Comparison of ENCODE assay signal across 25 cellular contexts in genomic region chr7:19133891-19134290, GRCh38. TPM values are rescaled to one million over a fixed set of nuclear protein-coding genes. Genes with fewer than 3 reads are reported as not detected.
DNase-seq lines count a peak whose midpoint lies in the region; ATAC-seq and TF ChIP-seq lines count a peak whose summit lies in the region.
"Had no signal": no experiment of that assay in that cellular context is flagged by ENCODE, and none has a peak within 500 bp of the region (broad histone marks: within the 10 kb centered on the region; RNA-seq: fewer than 3 reads in every experiment).

No MANE protein-coding gene starts in this region.

- H3K4me1 ChIP-seq in mesenchymal stem cell (ENCODE audit: control insufficient read depth, insufficient read depth, low read depth, low read length) (no peaks in the 10 kb centered on the region), left ventricle myocardium inferior (no peaks in the 10 kb centered on the region)
- H3K4me1 ChIP-seq: A549, SJCRH30 had no signal

- H2AFZ ChIP-seq in mesenchymal stem cell (ENCODE audit: low read depth, low read length) = no peak overlapping the region
- H2AFZ ChIP-seq: PC-9 had no signal

- no peak overlapping the region for H2BK5ac ChIP-seq in mesenchymal stem cell (ENCODE audit: low read depth, low read length, poor library complexity, severe bottlenecking)

- 85% methylated on average over 3 of the region's 4 CpGs for WGBS in mesenchymal stem cell

- no peak overlapping the region for H3K27ac ChIP-seq in mesenchymal stem cell (ENCODE audit: low read length, poor library complexity, severe bottlenecking)
- H3K27ac ChIP-seq in left ventricle myocardium inferior (replicated peaks) = no peak overlapping the region
- H3K27ac ChIP-seq: A549, PC-9, SJCRH30 had no signal

- no peaks in the 10 kb centered on the region for H3K9me3 ChIP-seq in mesenchymal stem cell (ENCODE audit: control insufficient read depth, low read length)
- H3K9me3 ChIP-seq in left ventricle myocardium inferior (replicated peaks) = no peaks in the 10 kb centered on the region
- H3K9me3 ChIP-seq: A549, MG63, SJCRH30 had no signal

- no peaks in the 10 kb centered on the region for H3K27me3 ChIP-seq in mesenchymal stem cell (ENCODE audit: control insufficient read depth in 1 of 2, insufficient read depth in 1 of 2, low read length in 2 of 2)
- peaks cover 39% of the 10 kb centered on the region for H3K27me3 ChIP-seq in left ventricle myocardium inferior (ENCODE audit: low read depth)
- H3K27me3 ChIP-seq: MG63, SJCRH30 had no signal

- ATAC-seq in GM19455 (IDR thresholded peaks at IDR 0.05; ENCODE audit: unreplicated experiment) = no peak
- ATAC-seq in GM19328 (IDR thresholded peaks at IDR 0.05; ENCODE audit: unreplicated experiment) = no peak
- ATAC-seq: A549, HepG2, K562, Right ventricle myocardium inferior, T-cell had no signal

- intact Hi-C loops in left ventricle myocardium inferior (cut with micrococcal nuclease) = no loop called here

- H3K23ac ChIP-seq in mesenchymal stem cell (ENCODE audit: low read length in 2 of 2) = no peak overlapping the region

- H2AK5ac ChIP-seq in mesenchymal stem cell (ENCODE audit: low read length, severe bottlenecking) = no peak overlapping the region

- TF ChIP-seq CTCF in left ventricle myocardium inferior (IDR thresholded peaks at IDR 0.05; ENCODE audit: borderline replicate concordance) = no peak

- no peak overlapping the region for H2BK120ac ChIP-seq in mesenchymal stem cell (ENCODE audit: low read depth, low read length)

- no peak overlapping the region for H2BK12ac ChIP-seq in mesenchymal stem cell (ENCODE audit: low read length in 2 of 2)

- H4K8ac ChIP-seq in mesenchymal stem cell (ENCODE audit: low read length) = no peak overlapping the region

- H4K91ac ChIP-seq in mesenchymal stem cell (ENCODE audit: low read length) = no peak overlapping the region

- no peaks in the 10 kb centered on the region for H3K79me1 ChIP-seq in mesenchymal stem cell (replicated peaks; ENCODE audit: low read length, poor library complexity, severe bottlenecking)

- peak overlapping the region; percentile 30 for H3K9ac ChIP-seq in mesenchymal stem cell (ENCODE audit: low read length)

- H3K4me2 ChIP-seq in mesenchymal stem cell (ENCODE audit: low read length, poor library complexity, severe bottlenecking) = no peak overlapping the region
- H3K4me2 ChIP-seq: A549, PC-9 had no signal

- H2BK15ac ChIP-seq in mesenchymal stem cell (ENCODE audit: low read depth, poor library complexity, severe bottlenecking) = no peak overlapping the region

- no peaks in the 10 kb centered on the region for H3K36me3 ChIP-seq in mesenchymal stem cell (ENCODE audit: control insufficient read depth in 1 of 2, insufficient read depth in 2 of 2, low read depth in 1 of 2, low read length in 2 of 2)
- H3K36me3 ChIP-seq in left ventricle myocardium inferior = no peaks in the 10 kb centered on the region
- H3K36me3 ChIP-seq: MG63, SJCRH30 had no signal

- no peak overlapping the region for H3K4me3 ChIP-seq in mesenchymal stem cell (ENCODE audit: insufficient read depth in 1 of 2, low read depth in 1 of 2, low read length in 2 of 2)
- H3K4me3 ChIP-seq in left ventricle myocardium inferior = no peak overlapping the region
- H3K4me3 ChIP-seq: A549, K562, MG63, PC-9, SJCRH30 had no signal

- no peak overlapping the region for H3K18ac ChIP-seq in mesenchymal stem cell (ENCODE audit: low read depth in 1 of 2, low read length in 2 of 2)

- H3K14ac ChIP-seq in mesenchymal stem cell (ENCODE audit: low read length in 2 of 2) = no peak overlapping the region

- H3K4ac ChIP-seq in mesenchymal stem cell (ENCODE audit: low read depth in 1 of 2, low read length in 2 of 2) = no peak overlapping the region

- peak; percentile 70 for DNase-seq in HCEC 1CT
- DNase-seq in amniotic epithelial cell (ENCODE audit: low read depth) = peak; percentile 77
- DNase-seq in fibroblast of peridontal ligament (ENCODE audit: extremely low read depth) = peak; percentile 25
- no peak for DNase-seq in mesenchymal stem cell
- no peak for DNase-seq in DMS 273 treated with DMSO at 0.1 percent for 48 hours (lab: John Stamatoyannopoulos, UW)
- DNase-seq in left ventricle myocardium inferior = no peak
- DNase-seq: C1 segment of cervical spinal cord; CD4-positive, alpha-beta memory T cell; COR-L47; MG63; NCI-H2029 treated with DMSO at 0.1 percent for 48 hours; NCI-H446 treated with DMSO at 0.1 percent for 48 hours; NCI-H526; PC-9; SJCRH30; T-cell had no signal

RNA-seq across cellular contexts. Expression of gene FERD3L, which starts 11.3 kb away (rescaled TPM):
- polyA plus RNA-seq in mesenchymal stem cell (2013, experiment 1 of 2) = not detected
- polyA plus RNA-seq in mesenchymal stem cell (2013, experiment 2 of 2) = not detected
- not detected for total RNA-seq in left ventricle myocardium inferior
- total RNA-seq: CD4-positive, alpha-beta memory T cell; H1; HepG2; HT1080; K562; PC-9; Right ventricle myocardium inferior; RPMI7951; SJCRH30; T-cell had no signal
- polyA plus RNA-seq: A549; CD4-positive, alpha-beta memory T cell; H1; HepG2; K562 had no signal

RNA-seq across cellular contexts. Expression of gene TWIST1, which starts 16.5 kb away (rescaled TPM):
- 18.3 TPM for polyA plus RNA-seq in mesenchymal stem cell (2013, experiment 1 of 2)
- polyA plus RNA-seq in mesenchymal stem cell (2013, experiment 2 of 2) = 18.4 TPM
- 1.3 TPM for total RNA-seq in left ventricle myocardium inferior
- total RNA-seq: CD4-positive, alpha-beta memory T cell; HepG2 had no signal
- polyA plus RNA-seq: CD4-positive, alpha-beta memory T cell; HepG2 had no signal

Comparison
In these comparisons a context has a peak if more than half of its experiments do, and no peak if none do; other contexts are left out.
1. DNase-seq: peak in HCEC 1CT (single experiment), amniotic epithelial cell (single experiment) and fibroblast of peridontal ligament (single experiment); none in mesenchymal stem cell (single experiment), DMS 273 treated with DMSO at 0.1 percent for 48 hours (single experiment) and left ventricle myocardium inferior (single experiment).